Comparison of ENCODE assay signal across 34 cellular contexts in the genomic region with DNA sequence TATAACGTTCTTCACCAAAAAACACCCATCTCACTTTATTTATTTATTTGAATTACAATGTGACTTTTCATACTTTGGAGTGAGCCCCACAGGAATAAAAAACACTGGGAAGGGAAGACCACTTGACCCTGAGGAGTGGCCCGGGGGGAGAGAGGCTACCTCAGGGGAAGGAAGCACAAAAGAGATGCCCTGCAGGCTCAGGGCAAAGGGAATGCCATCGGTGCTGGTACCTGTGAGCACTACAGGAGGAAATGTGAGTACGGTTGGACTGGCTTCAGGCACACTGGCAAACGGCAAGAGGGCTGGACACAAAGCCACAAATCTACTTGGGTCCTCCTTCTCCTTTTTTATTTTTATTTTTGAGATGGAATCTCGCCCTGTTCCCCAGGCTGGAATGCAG.
"Had no signal": no experiment of that assay in that cellular context is flagged by ENCODE, and none has a peak within 500 bp of the region (broad histone marks: within the 10 kb centered on the region; RNA-seq: fewer than 3 reads in every experiment).

No MANE protein-coding gene starts in this region.

- H3K9ac ChIP-seq: KMS-11 had no signal

- H3K27me3 ChIP-seq: MG63 had no signal

- H3K27ac ChIP-seq: KMS-11 had no signal

- H3K4me3 ChIP-seq: MG63 had no signal

- H3K4me2 ChIP-seq: KMS-11 had no signal

- H3K36me3 ChIP-seq: MG63 had no signal

- DNase-seq: Karpas-422, Kasumi-1, MG63, MM.1S, MV-4-11, NCI-H1048, NCI-H1092, NCI-H1092 treated with DMSO at 0.1 percent for 48 hours, NCI-H1105, NCI-H1105 treated with DMSO at 0.1 percent for 48 hours, NCI-H1417, NCI-H1417 treated with DMSO at 0.1 percent for 48 hours, NCI-H1436, NCI-H1436 treated with DMSO at 0.1 percent for 48 hours, NCI-H146, NCI-H1694, NCI-H1694 treated with DMSO at 0.1 percent for 48 hours, NCI-H187, NCI-H187 treated with DMSO at 0.1 percent for 48 hours, NCI-H1930, NCI-H2029, NCI-H2029 treated with DMSO at 0.1 percent for 48 hours, NCI-H2081, NCI-H2081 treated with DMSO at 0.1 percent for 48 hours, NCI-H2107, NCI-H2171, NCI-H2171 treated with DMSO at 0.1 percent for 48 hours, NCI-H2227 treated with DMSO at 0.1 percent for 48 hours, NCI-H226, NCI-H345, NCI-H446, NCI-H446 treated with DMSO at 0.1 percent for 48 hours, NCI-H510A had no signal
